ENCODE assay signal across 20 cellular contexts in genomic region chr18:74073957-74074356, GRCh38.
"Had no signal": no experiment of that assay in that cellular context is flagged by ENCODE, and none has a peak within 500 bp of the region (broad histone marks: within the 10 kb centered on the region; RNA-seq: fewer than 3 reads in every experiment).

No MANE protein-coding gene starts in this region.

- H3K9me3 Mint-ChIP-seq: immature natural killer cell; memory B cell; naive thymus-derived CD4-positive, alpha-beta T cell had no signal

- DNase-seq: dermis blood vessel endothelial cell; dorsolateral prefrontal cortex; effector CD4-positive, alpha-beta T cell; effector memory CD4-positive, alpha-beta T cell; foreskin keratinocyte; heart left ventricle; hypothalamus; immature natural killer cell; islet precursor cell; kidney; kidney glomerular epithelial cell; left colon; left ventricle myocardium inferior; mammary epithelial cell; mesendoderm; midbrain; naive thymus-derived CD4-positive, alpha-beta T cell had no signal

- H3K27ac Mint-ChIP-seq: immature natural killer cell; memory B cell; naive thymus-derived CD4-positive, alpha-beta T cell had no signal

- ATAC-seq: foreskin keratinocyte; gastroesophageal sphincter; heart left ventricle; left colon; left lobe of liver; naive thymus-derived CD4-positive, alpha-beta T cell had no signal

- H3K4me3 Mint-ChIP-seq: immature natural killer cell; memory B cell; naive thymus-derived CD4-positive, alpha-beta T cell had no signal

- H3K4me1 Mint-ChIP-seq: immature natural killer cell; memory B cell; naive thymus-derived CD4-positive, alpha-beta T cell had no signal

- H3K36me3 Mint-ChIP-seq: immature natural killer cell; memory B cell; naive thymus-derived CD4-positive, alpha-beta T cell had no signal
